Comparison of ENCODE assay signal across 1 cellular context in the genomic region with DNA sequence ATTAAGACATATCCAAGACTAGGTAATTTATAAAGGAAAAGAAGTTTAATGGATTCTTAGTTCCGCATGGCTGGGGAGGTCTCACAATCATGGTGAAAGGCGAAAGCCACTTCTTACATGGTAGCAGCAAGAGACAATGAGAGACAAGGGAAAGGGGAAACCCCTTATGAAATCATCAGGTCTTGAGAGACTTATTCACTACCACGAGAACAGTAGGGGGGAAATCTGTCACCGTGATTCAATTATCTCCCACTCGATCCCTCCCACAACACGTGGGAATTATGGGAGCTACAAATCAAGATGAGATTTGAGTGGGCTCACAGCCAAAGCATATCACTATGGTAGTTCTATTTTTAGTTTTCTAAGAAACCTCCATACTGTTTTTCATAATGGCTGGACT.
TF ChIP-seq lines count a peak whose summit lies in the region.

No MANE protein-coding gene starts in this region.

TF ChIP-seq in GM12878, 131 proteins besides CTCF, POLR2A, EP300 and RAD21:
- TF ChIP-seq ATF7 (IDR thresholded peaks at IDR 0.05; ENCODE audit: low read depth) = peak; percentile 64
- TF ChIP-seq, protein P1, sequence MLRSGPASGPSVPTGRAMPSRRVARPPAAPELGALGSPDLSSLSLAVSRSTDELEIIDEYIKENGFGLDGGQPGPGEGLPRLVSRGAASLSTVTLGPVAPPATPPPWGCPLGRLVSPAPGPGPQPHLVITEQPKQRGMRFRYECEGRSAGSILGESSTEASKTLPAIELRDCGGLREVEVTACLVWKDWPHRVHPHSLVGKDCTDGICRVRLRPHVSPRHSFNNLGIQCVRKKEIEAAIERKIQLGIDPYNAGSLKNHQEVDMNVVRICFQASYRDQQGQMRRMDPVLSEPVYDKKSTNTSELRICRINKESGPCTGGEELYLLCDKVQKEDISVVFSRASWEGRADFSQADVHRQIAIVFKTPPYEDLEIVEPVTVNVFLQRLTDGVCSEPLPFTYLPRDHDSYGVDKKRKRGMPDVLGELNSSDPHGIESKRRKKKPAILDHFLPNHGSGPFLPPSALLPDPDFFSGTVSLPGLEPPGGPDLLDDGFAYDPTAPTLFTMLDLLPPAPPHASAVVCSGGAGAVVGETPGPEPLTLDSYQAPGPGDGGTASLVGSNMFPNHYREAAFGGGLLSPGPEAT (IDR thresholded peaks at IDR 0.05; ENCODE audit: low read depth) = peak; percentile 17; the same call in 1 of the 2 replicates
- peak; percentile 14 to 25; a peak in 2 of 4 replicates for TF ChIP-seq IKZF2 (IDR thresholded peaks at IDR 0.05)
- TF ChIP-seq, protein P2, sequence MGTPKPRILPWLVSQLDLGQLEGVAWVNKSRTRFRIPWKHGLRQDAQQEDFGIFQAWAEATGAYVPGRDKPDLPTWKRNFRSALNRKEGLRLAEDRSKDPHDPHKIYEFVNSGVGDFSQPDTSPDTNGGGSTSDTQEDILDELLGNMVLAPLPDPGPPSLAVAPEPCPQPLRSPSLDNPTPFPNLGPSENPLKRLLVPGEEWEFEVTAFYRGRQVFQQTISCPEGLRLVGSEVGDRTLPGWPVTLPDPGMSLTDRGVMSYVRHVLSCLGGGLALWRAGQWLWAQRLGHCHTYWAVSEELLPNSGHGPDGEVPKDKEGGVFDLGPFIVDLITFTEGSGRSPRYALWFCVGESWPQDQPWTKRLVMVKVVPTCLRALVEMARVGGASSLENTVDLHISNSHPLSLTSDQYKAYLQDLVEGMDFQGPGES (IDR thresholded peaks at IDR 0.05) = no peak
- no peak for TF ChIP-seq ESRRA (IDR thresholded peaks at IDR 0.05; ENCODE audit: low read length)
- 0 out of 2 replicates have a peak, but pooled peaks have one; percentile 32 for TF ChIP-seq MTA2 (IDR thresholded peaks at IDR 0.05; ENCODE audit: low read depth)
